21 cellular contexts compared by ENCODE assay signal in the genomic region with DNA sequence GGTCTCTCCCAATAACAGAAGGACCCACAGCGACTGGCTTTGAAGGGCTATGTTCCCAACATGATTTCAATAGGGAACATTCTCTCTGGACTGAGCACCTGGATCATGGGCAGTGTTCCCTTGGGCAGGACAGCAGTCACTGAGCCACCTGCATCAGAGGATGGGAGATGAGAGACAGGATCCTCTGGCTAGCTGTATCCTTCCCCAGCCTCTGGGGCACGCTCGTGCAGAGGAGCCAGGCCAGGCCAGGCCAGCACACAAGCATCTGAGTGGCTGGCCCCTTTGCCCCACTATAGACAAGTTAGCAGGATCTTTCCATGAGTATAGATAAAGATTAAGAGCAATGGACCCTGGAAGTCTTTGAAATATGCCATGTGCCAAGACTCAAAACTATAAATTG.
DNase-seq lines count a peak whose midpoint lies in the region; ATAC-seq and TF ChIP-seq lines count a peak whose summit lies in the region.
"Had no signal": no experiment of that assay in that cellular context is flagged by ENCODE, and none has a peak within 500 bp of the region (broad histone marks: within the 10 kb centered on the region; RNA-seq: fewer than 3 reads in every experiment).

No MANE protein-coding gene starts in this region.

- H3K9me3 Mint-ChIP-seq in activated CD4-positive, alpha-beta T cell treated with anti-CD3 and anti-CD28 coated beads, Interleukin-2, amount 10 ng/mL, durations not matched to agents 24 days and 14 days = peaks cover 3% of the 10 kb centered on the region
- peaks cover 10% of the 10 kb centered on the region for H3K9me3 Mint-ChIP-seq in activated CD4-positive, alpha-beta T cell treated with anti-CD3 and anti-CD28 coated beads for 36 hours (ENCODE audit: low read depth)
- peaks cover 17% of the 10 kb centered on the region for H3K9me3 Mint-ChIP-seq in WTC11

- H3K9ac ChIP-seq in neuronal stem cell (ENCODE audit: low read depth, low read length, poor library complexity) = no peak overlapping the region
- H3K9ac ChIP-seq: BLaER1 had no signal

- H3K4ac ChIP-seq in neuronal stem cell (ENCODE audit: low read length) = no peak overlapping the region

- H3K36me3 Mint-ChIP-seq in activated CD4-positive, alpha-beta T cell treated with anti-CD3 and anti-CD28 coated beads, Interleukin-2, amount 10 ng/mL, durations not matched to agents 24 days and 14 days (ENCODE audit: low read depth) = peaks cover 10% of the 10 kb centered on the region
- peaks cover 3% of the 10 kb centered on the region for H3K36me3 Mint-ChIP-seq in activated CD4-positive, alpha-beta T cell treated with anti-CD3 and anti-CD28 coated beads for 36 hours (ENCODE audit: low read depth)
- H3K36me3 Mint-ChIP-seq in WTC11 = peaks cover 7% of the 10 kb centered on the region

- no peak overlapping the region for H2AFZ ChIP-seq in neuronal stem cell (ENCODE audit: low read length)

- H3K36me3 ChIP-seq in H7 (replicated peaks; ENCODE audit: control insufficient read depth, insufficient read depth, low read length) = no peaks in the 10 kb centered on the region
- H3K36me3 ChIP-seq in neuronal stem cell (replicated peaks in 1 of 2; ENCODE audit: control insufficient read depth in 2 of 2, insufficient read depth in 2 of 2, low read length in 2 of 2) = no peaks in the 10 kb centered on the region
- H3K36me3 ChIP-seq: BE2C, BLaER1 had no signal

- H3K27ac ChIP-seq in neuronal stem cell (replicated peaks; ENCODE audit: low read length) = no peak overlapping the region
- H3K27ac ChIP-seq: BLaER1 had no signal

- H3K4me2 ChIP-seq in neuronal stem cell (ENCODE audit: insufficient read depth, low read length, poor library complexity, severe bottlenecking) = no peak overlapping the region
- H3K4me2 ChIP-seq: BLaER1 had no signal

- H3K27ac Mint-ChIP-seq in activated CD4-positive, alpha-beta T cell treated with anti-CD3 and anti-CD28 coated beads, Interleukin-2, amount 10 ng/mL, durations not matched to agents 24 days and 14 days = no peak overlapping the region
- no peak overlapping the region for H3K27ac Mint-ChIP-seq in activated CD4-positive, alpha-beta T cell treated with anti-CD3 and anti-CD28 coated beads for 36 hours
- H3K27ac Mint-ChIP-seq in WTC11 = no peak overlapping the region
- H3K27ac Mint-ChIP-seq: CD14-positive monocyte; CD4-positive, alpha-beta memory T cell; CD4-positive, CD25-positive, alpha-beta regulatory T cell; CD8-positive, alpha-beta memory T cell had no signal

- H3K23ac ChIP-seq in neuronal stem cell (ENCODE audit: low read depth, low read length, poor library complexity) = no peak overlapping the region

- H3K14ac ChIP-seq in neuronal stem cell (ENCODE audit: low read length) = no peak overlapping the region

- DNase-seq in activated CD4-positive, alpha-beta T cell treated with anti-CD3 and anti-CD28 coated beads, Interleukin-2, amount 10 ng/mL, durations not matched to agents 24 days and 14 days = peak; percentile 43
- no peak for DNase-seq in activated CD4-positive, alpha-beta T cell treated with anti-CD3 and anti-CD28 coated beads for 36 hours
- DNase-seq in H7 (peak; percentile 10), WTC11 (ENCODE audit: low spot score) (no peak), neuronal stem cell (ENCODE audit: low spot score) (no peak)
- no peak for DNase-seq in stimulated activated CD4-positive, alpha-beta T cell treated with anti-CD3 and anti-CD28 coated beads, Interleukin-4, amount 100 ng/mL, for 4 hours
- DNase-seq: 8988T; ACHN; BE2C; C1 segment of cervical spinal cord; Caco-2; Calu3; CD4-positive, alpha-beta memory T cell; CD4-positive, CD25-positive, alpha-beta regulatory T cell; CD8-positive, alpha-beta memory T cell; DMS79 treated with DMSO at 0.1 percent for 48 hours; GF-D8 had no signal

- H3K9me3 ChIP-seq in neuronal stem cell (replicated peaks in 1 of 2; ENCODE audit: control insufficient read depth in 2 of 2, insufficient read depth in 1 of 2, low read depth in 1 of 2, low read length in 2 of 2) = peaks cover 0 to 6% of the 10 kb centered on the region in 2 donors
- H3K9me3 ChIP-seq: BE2C had no signal

- TF ChIP-seq CTCF in WTC11 (IDR thresholded peaks at IDR 0.05) = no peak

- no peaks in the 10 kb centered on the region for H3K27me3 Mint-ChIP-seq in activated CD4-positive, alpha-beta T cell treated with anti-CD3 and anti-CD28 coated beads, Interleukin-2, amount 10 ng/mL, durations not matched to agents 24 days and 14 days
- no peaks in the 10 kb centered on the region for H3K27me3 Mint-ChIP-seq in activated CD4-positive, alpha-beta T cell treated with anti-CD3 and anti-CD28 coated beads for 36 hours
- peaks cover 5% of the 10 kb centered on the region; the same call in 1 of the 2 replicates for H3K27me3 Mint-ChIP-seq in WTC11 (ENCODE audit: low read depth)
- H3K27me3 Mint-ChIP-seq: CD4-positive, CD25-positive, alpha-beta regulatory T cell had no signal

- no peak overlapping the region for H4K91ac ChIP-seq in neuronal stem cell (ENCODE audit: low read depth, low read length, poor library complexity)

- H3K27me3 ChIP-seq in H7 (ENCODE audit: control insufficient read depth, insufficient read depth, low read length) (no peaks in the 10 kb centered on the region), neuronal stem cell (ENCODE audit: control insufficient read depth in 3 of 3, insufficient read depth in 3 of 3, low read depth in 1 of 3, low read length in 3 of 3) (peaks cover 0 to 9% (median 0%) of the 10 kb centered on the region in 3 experiments)
- H3K27me3 ChIP-seq: BLaER1 had no signal

- no peak overlapping the region for H2BK12ac ChIP-seq in neuronal stem cell (ENCODE audit: low read length)

- H2AK5ac ChIP-seq in neuronal stem cell (ENCODE audit: low read depth, low read length) = no peak overlapping the region

- WGBS in neuronal stem cell (ENCODE audit: extremely low coverage in 2 of 2, insufficient read length in 2 of 2, insufficient replicate concordance in 1 of 2), 2 donors = no CpG with 5 or more reads among the region's 3 CpGs

- H3K18ac ChIP-seq in neuronal stem cell (ENCODE audit: low read length) = peak overlapping the region; percentile 23

- CTCF ChIA-PET in activated CD4-positive, alpha-beta T cell treated with anti-CD3 and anti-CD28 coated beads for 36 hours (lab: Charles Lee) = no interaction called here
- CTCF ChIA-PET in WTC11 (lab: Charles Lee) = interaction anchor here (0.6 kb wide), 1 partner anchor 112 kb away, joined by 4 read pairs; no protein-coding TSS in a partner anchor

- H2BK120ac ChIP-seq in neuronal stem cell (ENCODE audit: low read depth, low read length) = no peak overlapping the region

- intact Hi-C loops in activated CD4-positive, alpha-beta T cell treated with anti-CD3 and anti-CD28 coated beads, Interleukin-2, amount 10 ng/mL, durations not matched to agents 24 days and 14 days (cut with micrococcal nuclease) = no loop called here
- intact Hi-C loops in activated CD4-positive, alpha-beta T cell treated with anti-CD3 and anti-CD28 coated beads for 36 hours (cut with DNase I, micrococcal nuclease) = no loop called here

- no peak overlapping the region for H2BK15ac ChIP-seq in neuronal stem cell (ENCODE audit: low read length)

- H2BK5ac ChIP-seq in neuronal stem cell (ENCODE audit: low read length) = no peak overlapping the region

- H3K79me1 ChIP-seq in neuronal stem cell (ENCODE audit: low read depth, low read length) = no peaks in the 10 kb centered on the region

- no peak overlapping the region for H3K4me3 ChIP-seq in H7 (ENCODE audit: insufficient read depth, low read depth, low read length)
- H3K4me3 ChIP-seq in neuronal stem cell (ENCODE audit: low read length in 2 of 2) = no peak overlapping the region
- H3K4me3 ChIP-seq: BLaER1 had no signal

- ATAC-seq in activated CD4-positive, alpha-beta T cell treated with anti-CD3 and anti-CD28 coated beads for 36 hours = no peak
- ATAC-seq in WTC11 (peak; percentile 80), HG02678 (IDR thresholded peaks at IDR 0.05; ENCODE audit: unreplicated experiment) (no peak), GM19452 (IDR thresholded peaks at IDR 0.05; ENCODE audit: unreplicated experiment) (no peak)

- H3K4me1 ChIP-seq in neuronal stem cell (ENCODE audit: control insufficient read depth in 2 of 2, insufficient read depth in 1 of 2, low read depth in 1 of 2, low read length in 2 of 2) = peaks cover 7 to 9% of the 10 kb centered on the region in 2 donors
- H3K4me1 ChIP-seq: BE2C, BLaER1, Caco-2 had no signal

- no peak overlapping the region for H3K4me3 Mint-ChIP-seq in activated CD4-positive, alpha-beta T cell treated with anti-CD3 and anti-CD28 coated beads, Interleukin-2, amount 10 ng/mL, durations not matched to agents 24 days and 14 days
- no peak overlapping the region for H3K4me3 Mint-ChIP-seq in activated CD4-positive, alpha-beta T cell treated with anti-CD3 and anti-CD28 coated beads for 36 hours
- no peak overlapping the region for H3K4me3 Mint-ChIP-seq in WTC11
- H3K4me3 Mint-ChIP-seq: CD14-positive monocyte; CD4-positive, alpha-beta memory T cell; CD4-positive, CD25-positive, alpha-beta regulatory T cell; CD8-positive, alpha-beta memory T cell had no signal

- no peak overlapping the region for H4K8ac ChIP-seq in neuronal stem cell (ENCODE audit: low read depth, low read length)

- H3K4me1 Mint-ChIP-seq in activated CD4-positive, alpha-beta T cell treated with anti-CD3 and anti-CD28 coated beads, Interleukin-2, amount 10 ng/mL, durations not matched to agents 24 days and 14 days = no peaks in the 10 kb centered on the region
- no peaks in the 10 kb centered on the region for H3K4me1 Mint-ChIP-seq in activated CD4-positive, alpha-beta T cell treated with anti-CD3 and anti-CD28 coated beads for 36 hours
- peaks cover 28% of the 10 kb centered on the region for H3K4me1 Mint-ChIP-seq in WTC11
- H3K4me1 Mint-ChIP-seq: CD14-positive monocyte; CD4-positive, alpha-beta memory T cell; CD4-positive, CD25-positive, alpha-beta regulatory T cell; CD8-positive, alpha-beta memory T cell had no signal

- POLR2A ChIA-PET in activated CD4-positive, alpha-beta T cell treated with anti-CD3 and anti-CD28 coated beads for 36 hours (lab: Charles Lee) = no interaction called here
- POLR2A ChIA-PET in WTC11 (lab: Charles Lee) = interaction anchor here (0.6 kb wide), 1 partner anchor 115 kb away, joined by 3 read pairs; no protein-coding TSS in a partner anchor

Comparison
In these comparisons a context has a peak if more than half of its experiments do, and no peak if none do; other contexts are left out.
1. DNase-seq: peak in activated CD4-positive, alpha-beta T cell treated with anti-CD3 and anti-CD28 coated beads, Interleukin-2, amount 10 ng/mL, durations not matched to agents 24 days and 14 days (single experiment) and H7 (single experiment); none in activated CD4-positive, alpha-beta T cell treated with anti-CD3 and anti-CD28 coated beads for 36 hours (single experiment), WTC11 (single experiment), neuronal stem cell (single experiment) and stimulated activated CD4-positive, alpha-beta T cell treated with anti-CD3 and anti-CD28 coated beads, Interleukin-4, amount 100 ng/mL, for 4 hours (0 of 2).